23 cellular contexts compared by ENCODE assay signal in genomic region chr2:72574886-72575285, GRCh38.
DNase-seq lines count a peak whose midpoint lies in the region; ATAC-seq, FAIRE-seq and TF ChIP-seq lines count a peak whose summit lies in the region.
"Had no signal": no experiment of that assay in that cellular context is flagged by ENCODE, and none has a peak within 500 bp of the region (broad histone marks: within the 10 kb centered on the region; RNA-seq: fewer than 3 reads in every experiment).

No MANE protein-coding gene starts in this region.

- H3K4me3 ChIP-seq in A549: no peak overlapping the region
- H3K4me3 ChIP-seq in trophoblast cell (ENCODE audit: low read depth, low read length): no peak overlapping the region
- H3K4me3 ChIP-seq: BLaER1, GM23248 had no signal

- H3K4me3 Mint-ChIP-seq in WTC11: no peak overlapping the region
- H3K4me3 Mint-ChIP-seq: B cell; CD4-positive, CD25-positive, alpha-beta regulatory T cell; CD8-positive, alpha-beta T cell; H9 had no signal

- no peak overlapping the region for H2BK5ac ChIP-seq in trophoblast cell (ENCODE audit: low read depth, low read length, poor library complexity)

- H3K9me3 Mint-ChIP-seq in WTC11: no peaks in the 10 kb centered on the region
- H3K9me3 Mint-ChIP-seq: CD4-positive, CD25-positive, alpha-beta regulatory T cell; CD8-positive, alpha-beta T cell; H9 had no signal

- TF ChIP-seq CTCF in A549 (IDR thresholded peaks at IDR 0.05): no peak
- no peak for TF ChIP-seq CTCF in WTC11 (IDR thresholded peaks at IDR 0.05)

- no peak overlapping the region for H3K27ac ChIP-seq in A549
- H3K27ac ChIP-seq in trophoblast cell (ENCODE audit: low read depth, low read length): no peak overlapping the region
- H3K27ac ChIP-seq: BLaER1, C4-2B, GM23248 had no signal

- no peak overlapping the region for H3K14ac ChIP-seq in trophoblast cell (ENCODE audit: low read length)

- CTCF ChIA-PET in A549 (lab: Yijun Ruan, JAX) (interaction anchor here (2.0 kb wide), 1 partner anchor 425 kb away, joined by 6 read pairs; no protein-coding TSS in a partner anchor), WTC11 (lab: Charles Lee) (no interaction called here)

- H3K4me2 ChIP-seq in A549 (0 out of 3 replicates have a peak overlapping the region, but pooled peaks have one; percentile 21), trophoblast cell (ENCODE audit: low read length) (no peak overlapping the region)

- no peak for ATAC-seq in A549
- ATAC-seq in WTC11: no peak
- ATAC-seq: CD8-positive, alpha-beta T cell; HCT116 had no signal

- H4K8ac ChIP-seq in trophoblast cell (ENCODE audit: low read depth, low read length): no peak overlapping the region

- H3K27me3 ChIP-seq in trophoblast cell (ENCODE audit: insufficient read depth, low read length): no peaks in the 10 kb centered on the region
- H3K27me3 ChIP-seq: BLaER1 had no signal

- no peak overlapping the region for H4K91ac ChIP-seq in trophoblast cell (ENCODE audit: low read depth, low read length)

- TF ChIP-seq POLR2A in A549 (IDR thresholded peaks at IDR 0.05; ENCODE audit: low read length) (no peak), H54 (IDR thresholded peaks at IDR 0.05; ENCODE audit: low read depth, low read length) (no peak)

- no peak overlapping the region for H3K4ac ChIP-seq in trophoblast cell (ENCODE audit: low read depth, low read length)

- FAIRE-seq in A549 (lab: Jason Lieb, UNC) (no peak), H54 (lab: Jason Lieb, UNC) (peak; percentile 33)
- FAIRE-seq: G401.6, GM12892, GM19239, H1 had no signal

- TF ChIP-seq RAD21 in A549 (conservative IDR thresholded peaks at IDR 0.05 in 1 of 2, IDR thresholded peaks at IDR 0.05 in 1 of 2): no peak

- no peaks in the 10 kb centered on the region for H3K9me3 ChIP-seq in A549
- no peaks in the 10 kb centered on the region for H3K9me3 ChIP-seq in trophoblast cell (ENCODE audit: insufficient read depth, low read depth, low read length)
- H3K9me3 ChIP-seq: BLaER1, Caco-2 had no signal

- no peak overlapping the region for H2BK12ac ChIP-seq in trophoblast cell (ENCODE audit: low read length)

- H3K79me1 ChIP-seq in trophoblast cell (ENCODE audit: low read length): no peaks in the 10 kb centered on the region

- H3K4me1 Mint-ChIP-seq in WTC11: peaks cover 11% of the 10 kb centered on the region
- H3K4me1 Mint-ChIP-seq: B cell had no signal

- peak overlapping the region; percentile 25; the same call in 1 of the 2 replicates for H3K27ac Mint-ChIP-seq in WTC11
- H3K27ac Mint-ChIP-seq: B cell; CD4-positive, CD25-positive, alpha-beta regulatory T cell; CD8-positive, alpha-beta T cell; H9 had no signal

- POLR2A ChIA-PET in A549 (lab: Yijun Ruan, JAX): no interaction called here
- POLR2A ChIA-PET in WTC11 (lab: Charles Lee): interaction anchor here (0.7 kb wide), 1 partner anchor 724 kb away, joined by 3 read pairs; no protein-coding TSS in a partner anchor

- no peak overlapping the region for H2AK5ac ChIP-seq in trophoblast cell (ENCODE audit: low read length)

- H3K23ac ChIP-seq in trophoblast cell (ENCODE audit: low read length): no peak overlapping the region

- DNase-seq in A549 (ENCODE audit: low read depth in 1 of 2, low spot score in 1 of 2): no peak
- DNase-seq in H54 (ENCODE audit: insufficient read length, low spot score): no peak
- DNase-seq in WTC11 (ENCODE audit: low spot score): no peak
- peak; percentile 20 to 87 for DNase-seq in trophoblast cell
- no peak for DNase-seq in NCI-H187 treated with DMSO at 0.1 percent for 48 hours (lab: John Stamatoyannopoulos, UW)
- no peak for DNase-seq in ureter (ENCODE audit: low spot score)
- no peak for DNase-seq in NCI-H510A (lab: John Stamatoyannopoulos, UW)
- DNase-seq: 8988T; Caco-2; CD4-positive, CD25-positive, alpha-beta regulatory T cell; CD8-positive, alpha-beta T cell; DMS153; DND-41; GM23248; H9 had no signal

- TF ChIP-seq EP300 in A549 (IDR thresholded peaks at IDR 0.05): no peak

- H3K27me3 Mint-ChIP-seq in WTC11 (ENCODE audit: low read depth): no peaks in the 10 kb centered on the region
- H3K27me3 Mint-ChIP-seq: B cell had no signal

- H2AFZ ChIP-seq in trophoblast cell (ENCODE audit: insufficient read depth, low read length, poor library complexity): no peak overlapping the region
- H2AFZ ChIP-seq: GM23248 had no signal

- H3K4me1 ChIP-seq in A549 (peaks cover 66% of the 10 kb centered on the region), trophoblast cell (ENCODE audit: control insufficient read depth in 1 of 2, insufficient read depth in 2 of 2, low read length in 2 of 2) (no peaks in the 10 kb centered on the region)

- no peak overlapping the region for H2BK120ac ChIP-seq in trophoblast cell (ENCODE audit: insufficient read depth, low read length, poor library complexity)

- H3K36me3 Mint-ChIP-seq in WTC11: no peaks in the 10 kb centered on the region

- no peak overlapping the region for H4K12ac ChIP-seq in trophoblast cell (ENCODE audit: low read depth, low read length)

- no peaks in the 10 kb centered on the region for H3K36me3 ChIP-seq in trophoblast cell (ENCODE audit: control insufficient read depth in 1 of 2, insufficient read depth in 2 of 2, low read length in 2 of 2)
- H3K36me3 ChIP-seq: BLaER1 had no signal

- no peaks in the 10 kb centered on the region for H3K79me2 ChIP-seq in trophoblast cell (ENCODE audit: control insufficient read depth, insufficient read depth, low read length, poor library complexity)

- no peak overlapping the region for H3K9ac ChIP-seq in trophoblast cell (ENCODE audit: low read length)
- H3K9ac ChIP-seq: BLaER1, GM23248 had no signal

- 28% methylated on average over 3 of the region's 3 CpGs for WGBS in A549 (ENCODE audit: missing lambda C conversion rate)
- WGBS in trophoblast cell (ENCODE audit: extremely low coverage, insufficient coverage, insufficient read length): no CpG with 5 or more reads among the region's 3 CpGs

- no peak overlapping the region for H3K18ac ChIP-seq in trophoblast cell (ENCODE audit: low read length)

TF ChIP-seq in A549, 52 proteins besides CTCF, POLR2A, EP300 and RAD21:
- TF ChIP-seq, protein P1, sequence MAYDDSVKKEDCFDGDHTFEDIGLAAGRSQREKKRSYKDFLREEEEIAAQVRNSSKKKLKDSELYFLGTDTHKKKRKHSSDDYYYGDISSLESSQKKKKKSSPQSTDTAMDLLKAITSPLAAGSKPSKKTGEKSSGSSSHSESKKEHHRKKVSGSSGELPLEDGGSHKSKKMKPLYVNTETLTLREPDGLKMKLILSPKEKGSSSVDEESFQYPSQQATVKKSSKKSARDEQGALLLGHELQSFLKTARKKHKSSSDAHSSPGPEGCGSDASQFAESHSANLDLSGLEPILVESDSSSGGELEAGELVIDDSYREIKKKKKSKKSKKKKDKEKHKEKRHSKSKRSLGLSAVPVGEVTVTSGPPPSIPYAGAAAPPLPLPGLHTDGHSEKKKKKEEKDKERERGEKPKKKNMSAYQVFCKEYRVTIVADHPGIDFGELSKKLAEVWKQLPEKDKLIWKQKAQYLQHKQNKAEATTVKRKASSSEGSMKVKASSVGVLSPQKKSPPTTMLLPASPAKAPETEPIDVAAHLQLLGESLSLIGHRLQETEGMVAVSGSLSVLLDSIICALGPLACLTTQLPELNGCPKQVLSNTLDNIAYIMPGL (CRISPR knock-in tag; IDR thresholded peaks at IDR 0.05; ENCODE audit: borderline replicate concordance): no peak
- no peak for TF ChIP-seq HOXB13 (CRISPR knock-in tag; IDR thresholded peaks at IDR 0.05; ENCODE audit: low read depth)
- peak; percentile 31; the same call in 1 of the 2 replicates for TF ChIP-seq GATA3 (IDR thresholded peaks at IDR 0.05; ENCODE audit: borderline replicate concordance)

TF ChIP-seq in WTC11, 78 proteins besides CTCF, POLR2A, EP300 and RAD21:
- TF ChIP-seq ZNF396 (CRISPR knock-in tag; IDR thresholded peaks at IDR 0.05; ENCODE audit: borderline replicate concordance): no peak
- TF ChIP-seq ZNF423 (CRISPR knock-in tag; IDR thresholded peaks at IDR 0.05): no peak
- TF ChIP-seq MYBL2 (CRISPR knock-in tag; IDR thresholded peaks at IDR 0.05): no peak

Comparison
In these comparisons a context has a peak if more than half of its experiments do, and no peak if none do; other contexts are left out.
1. DNase-seq: peak in trophoblast cell (2 of 2); none in A549 (0 of 2), H54 (single experiment), WTC11 (single experiment), NCI-H187 treated with DMSO at 0.1 percent for 48 hours (single experiment), ureter (single experiment) and NCI-H510A (single experiment).